In genomic region chr16:2904100-2904921, GRCh38 we compare ENCODE assay signal across 8 cellular contexts. TPM values are rescaled to one million over a fixed set of nuclear protein-coding genes. Genes with fewer than 3 reads are reported as not detected.
A peak's percentile ranks its signal among the peaks of the same experiment; 100 is the strongest.
DNase-seq lines count a peak whose midpoint lies in the region; ATAC-seq, FAIRE-seq and TF ChIP-seq lines count a peak whose summit lies in the region.

No MANE protein-coding gene starts in this region.

- BruUV-seq in A673 (replicated peaks; lab: Mats Ljungman, UMichigan) (no TSS peak), HepG2 (replicated peaks; lab: Mats Ljungman, UMichigan) (no TSS peak)

- peaks cover 6% of the 10 kb centered on the region for H3K4me1 ChIP-seq in A673 (ENCODE audit: insufficient read depth, low read length, poor library complexity, severe bottlenecking)
- peaks cover 29% of the 10 kb centered on the region for H3K4me1 ChIP-seq in HepG2 (ENCODE audit: insufficient read depth, low read length)

- no peaks in the 10 kb centered on the region; the same call in 1 of the 2 replicates for H4K20me1 ChIP-seq in HepG2 (ENCODE audit: insufficient read depth, low read length)

- peak overlapping the region; percentile 98 for H3K4me2 ChIP-seq in HepG2 (ENCODE audit: low read depth, low read length)

- DNase-seq in A673 (ENCODE audit: low spot score), result peak; percentile 84
- DNase-seq in NCI-H524 (lab: John Stamatoyannopoulos, UW), result peak; percentile 74 to 75
- peak; percentile 69 for DNase-seq in activated CD4-positive, alpha-beta T cell treated with anti-CD3 and anti-CD28 coated beads, Interleukin-2, amount 50 U/mL, for 1 hour
- DNase-seq in dedifferentiated amniotic fluid mesenchymal stem cell (ENCODE audit: extremely low spot score), result peak; percentile 80
- peak; percentile 73 for DNase-seq in HepG2 (ENCODE audit: low spot score)
- DNase-seq in stimulated activated CD4-positive, alpha-beta T cell treated with anti-CD3 and anti-CD28 coated beads, Interleukin-2, amount 100 ng/mL, for 48 hours, result peak; percentile 73 to 80

- H3K36me3 ChIP-seq in A673 (ENCODE audit: insufficient read depth, low read length, poor library complexity, severe bottlenecking) (no peaks in the 10 kb centered on the region), HepG2 (replicated peaks in 1 of 2; ENCODE audit: control insufficient read depth in 1 of 2, insufficient read depth in 2 of 2, low read length in 2 of 2) (no peaks in the 10 kb centered on the region)

- H3K79me2 ChIP-seq in HepG2 (ENCODE audit: insufficient read depth, low read length), result peaks cover 2% of the 10 kb centered on the region

- POLR2A ChIA-PET in A673 (lab: Charles Lee; ENCODE audit: low non-redundant PET), result no interaction called here
- POLR2A ChIA-PET in HepG2 (lab: Yijun Ruan, JAX), result interaction anchor here (2.0 to 3.5 kb wide), 2 partner anchors 21 kb away, joined by 19 to 96 read pairs; partner anchors contain the start of gene FLYWCH2

- intact Hi-C loops in A673 (cut with micrococcal nuclease; ENCODE audit: unreplicated experiment), result loop anchor here (2.0 kb wide), 1 partner anchor 22 kb away; the partner anchor contains the start of gene FLYWCH2
- intact Hi-C loops in HepG2 (cut with micrococcal nuclease; ENCODE audit: unreplicated experiment), result loop anchor here (2.0 kb wide), 2 partner anchors 22 to 30 kb away; partner anchors contain the start of gene FLYWCH2

- peak; percentile 44 for ATAC-seq in GM18517 (IDR thresholded peaks at IDR 0.05; ENCODE audit: unreplicated experiment)
- peak; percentile 49 for ATAC-seq in HG03175 (IDR thresholded peaks at IDR 0.05; ENCODE audit: unreplicated experiment)
- ATAC-seq in HepG2, result peak; percentile 73

- CTCF ChIA-PET in A673 (lab: Charles Lee), result no interaction called here
- CTCF ChIA-PET in HepG2 (lab: Yijun Ruan, JAX; ENCODE audit: low intra/inter-chr PET ratio, low total read pairs), result interaction anchor here (0.6 to 2.1 kb wide), 2 partner anchors 11 to 30 kb away, joined by 3 to 7 read pairs; no protein-coding TSS in a partner anchor

- peak overlapping the region; percentile 92 for H3K4me3 ChIP-seq in A673 (ENCODE audit: low read depth, low read length, poor library complexity, severe bottlenecking)
- peak overlapping the region; percentile 82 to 96 (median 95) for H3K4me3 ChIP-seq in HepG2 (replicated peaks in 1 of 3; ENCODE audit: insufficient read depth in 1 of 3, low read depth in 2 of 3, low read length in 3 of 3)

- H2AFZ ChIP-seq in HepG2 (ENCODE audit: low read length), result peak overlapping the region; percentile 97

- H3K27me3 ChIP-seq in A673 (replicated peaks; ENCODE audit: insufficient read depth, low read depth, low read length, poor library complexity), result no peaks in the 10 kb centered on the region
- H3K27me3 ChIP-seq in HepG2 (ENCODE audit: control insufficient read depth in 1 of 2, insufficient read depth in 2 of 2, low read length in 2 of 2), result no peaks in the 10 kb centered on the region; a peak in 1 of 5 replicates

- H3K9ac ChIP-seq in HepG2 (ENCODE audit: insufficient read depth, low read depth, low read length), result peak overlapping the region; percentile 91

- H3K27ac ChIP-seq in A673 (ENCODE audit: low read depth, low read length, poor library complexity, severe bottlenecking) (peak overlapping the region; percentile 84), HepG2 (ENCODE audit: extremely low read length, insufficient read depth, low read length) (peak overlapping the region; percentile 83)

- TF ChIP-seq CTCF in A673 (conservative IDR thresholded peaks at IDR 0.05; ENCODE audit: low read depth, low read length) (peak; percentile 96), HepG2 (CRISPR knock-in tag; IDR thresholded peaks at IDR 0.05) (peak; percentile 95)

- no peak for TF ChIP-seq EP300 in HepG2 (IDR thresholded peaks at IDR 0.05; ENCODE audit: low read depth in 2 of 2, low read length in 2 of 2)
- no peak for TF ChIP-seq EP300 in HepG2 (CRISPR knock-in tag; IDR thresholded peaks at IDR 0.05; ENCODE audit: borderline replicate concordance)

- TF ChIP-seq POLR2A in HepG2 (IDR thresholded peaks at IDR 0.05; ENCODE audit: insufficient read depth in 1 of 2, low read depth in 2 of 2, low read length in 2 of 2), result peak; percentile 53 to 60; a peak in 3 of 4 replicates

- under 1% methylated on average over 25 of the region's 62 CpGs for WGBS in HepG2 (ENCODE audit: low lambda C conversion rate)

- in situ Hi-C loops in HepG2 (cut with HindIII; ENCODE audit: extremely low pct_ligation_motif_present, low pct_unique_long_range_greater_than_20kb), result no loop called here

- H3K9me3 ChIP-seq in A673 (ENCODE audit: low read depth, low read length, poor library complexity, severe bottlenecking) (no peaks in the 10 kb centered on the region), HepG2 (ENCODE audit: low read length) (no peaks in the 10 kb centered on the region)

- FAIRE-seq in HepG2 (lab: Jason Lieb, UNC), result peak; percentile 56

- TF ChIP-seq RAD21 in HepG2 (CRISPR knock-in tag; IDR thresholded peaks at IDR 0.05), result peak; percentile 73; the same call in 1 of the 2 replicates

RNA-seq across cellular contexts. Expression of gene FLYWCH1, which starts 7.4 kb away (rescaled TPM):
- total RNA-seq in A673 (2021) (46.8 and 47.0 TPM in 2 replicates), HepG2 (2016; rRNA removed; fragmentation: Illumina TruSeq; extraction: Trizol) (9.9 and 12.4 TPM in 2 replicates)
- total RNA-seq in HepG2 (2016; cell fraction: cytosol; rRNA removed; fragmentation: Illumina TruSeq; extraction: Trizol; ENCODE audit: low read depth), result 2.1 and 2.4 TPM in 2 replicates
- total RNA-seq in HepG2 (2016; cell fraction: insoluble cytoplasmic fraction; rRNA removed; fragmentation: Illumina TruSeq; extraction: Trizol), result 7.4 and 12.0 TPM in 2 replicates
- 5.7 and 6.7 TPM in 2 replicates for total RNA-seq in HepG2 (2016; cell fraction: membrane; rRNA removed; fragmentation: Illumina TruSeq; extraction: Trizol)
- total RNA-seq in HepG2 (2016; cell fraction: nucleus; rRNA removed; fragmentation: Illumina TruSeq; extraction: Trizol), result 7.5 and 8.9 TPM in 2 replicates
- 7.3 and 11.3 TPM in 2 replicates for polyA plus RNA-seq in HepG2 (2011; rRNA removed)
- polyA plus RNA-seq in HepG2 (2011; cell fraction: cytosol; rRNA removed), result 7.4 and 13.0 TPM in 2 replicates
- 19.4 and 20.7 TPM in 2 replicates for polyA plus RNA-seq in HepG2 (2011; cell fraction: nucleus; rRNA removed)
- polyA plus RNA-seq in HepG2 (2012), result 4.8 and 9.8 TPM in 2 replicates
- 1.4 and 1.7 TPM in 2 replicates for polyA plus RNA-seq in HepG2 (2016; cell fraction: cytosol; fragmentation: Illumina TruSeq; extraction: Trizol; ENCODE audit: low read depth)
- 9.4 and 11.6 TPM in 2 replicates for polyA plus RNA-seq in HepG2 (2016; cell fraction: insoluble cytoplasmic fraction; fragmentation: Illumina TruSeq; extraction: Trizol; ENCODE audit: low read depth)
- polyA plus RNA-seq in HepG2 (2016; cell fraction: membrane; fragmentation: Illumina TruSeq; extraction: Trizol; ENCODE audit: low read depth), result 5.2 and 5.3 TPM in 2 replicates
- 18.2 and 22.5 TPM in 2 replicates for polyA plus RNA-seq in HepG2 (2016; cell fraction: nucleus; fragmentation: Illumina TruSeq; extraction: Trizol; ENCODE audit: insufficient read depth, low read depth)
- polyA minus RNA-seq in HepG2 (2011; rRNA and poly(A)+ RNA removed; ENCODE audit: low replicate concordance), result 19.9 and 35.0 TPM in 2 replicates
- 6.9 and 10.6 TPM in 2 replicates for polyA minus RNA-seq in HepG2 (2011; cell fraction: cytosol; rRNA and poly(A)+ RNA removed)
- polyA minus RNA-seq in HepG2 (2011; cell fraction: nucleus; rRNA and poly(A)+ RNA removed), result 6.5 and 7.6 TPM in 2 replicates

RNA-seq across cellular contexts. Expression of gene FLYWCH2, which starts 21.3 kb away (rescaled TPM):
- total RNA-seq in A673 (2021) (23.9 and 28.5 TPM in 2 replicates), HepG2 (2016; rRNA removed; fragmentation: Illumina TruSeq; extraction: Trizol) (19.8 and 20.2 TPM in 2 replicates)
- total RNA-seq in HepG2 (2016; cell fraction: cytosol; rRNA removed; fragmentation: Illumina TruSeq; extraction: Trizol; ENCODE audit: low read depth), result 13.2 and 27.5 TPM in 2 replicates
- 17.6 and 22.1 TPM in 2 replicates for total RNA-seq in HepG2 (2016; cell fraction: insoluble cytoplasmic fraction; rRNA removed; fragmentation: Illumina TruSeq; extraction: Trizol)
- total RNA-seq in HepG2 (2016; cell fraction: membrane; rRNA removed; fragmentation: Illumina TruSeq; extraction: Trizol), result 15.1 and 28.9 TPM in 2 replicates
- 7.3 and 8.3 TPM in 2 replicates for total RNA-seq in HepG2 (2016; cell fraction: nucleus; rRNA removed; fragmentation: Illumina TruSeq; extraction: Trizol)
- polyA plus RNA-seq in HepG2 (2011; rRNA removed), result 16.9 and 17.3 TPM in 2 replicates
- polyA plus RNA-seq in HepG2 (2011; cell fraction: cytosol; rRNA removed), result 20.3 and 34.0 TPM in 2 replicates
- 18.3 and 20.0 TPM in 2 replicates for polyA plus RNA-seq in HepG2 (2011; cell fraction: nucleus; rRNA removed)
- polyA plus RNA-seq in HepG2 (2012), result 10.2 and 14.8 TPM in 2 replicates
- 15.2 and 26.7 TPM in 2 replicates for polyA plus RNA-seq in HepG2 (2016; cell fraction: cytosol; fragmentation: Illumina TruSeq; extraction: Trizol; ENCODE audit: low read depth)
- polyA plus RNA-seq in HepG2 (2016; cell fraction: insoluble cytoplasmic fraction; fragmentation: Illumina TruSeq; extraction: Trizol; ENCODE audit: low read depth), result 21.6 and 24.2 TPM in 2 replicates
- 15.5 and 29.2 TPM in 2 replicates for polyA plus RNA-seq in HepG2 (2016; cell fraction: membrane; fragmentation: Illumina TruSeq; extraction: Trizol; ENCODE audit: low read depth)
- polyA plus RNA-seq in HepG2 (2016; cell fraction: nucleus; fragmentation: Illumina TruSeq; extraction: Trizol; ENCODE audit: insufficient read depth, low read depth), result 16.2 and 16.3 TPM in 2 replicates
- polyA minus RNA-seq in HepG2 (2011; rRNA and poly(A)+ RNA removed; ENCODE audit: low replicate concordance), result 9.8 and 35.9 TPM in 2 replicates
- 10.9 and 11.7 TPM in 2 replicates for polyA minus RNA-seq in HepG2 (2011; cell fraction: cytosol; rRNA and poly(A)+ RNA removed)
- polyA minus RNA-seq in HepG2 (2011; cell fraction: nucleus; rRNA and poly(A)+ RNA removed), result 4.0 and 4.9 TPM in 2 replicates

RNA-seq across cellular contexts. Expression of gene PRSS22, which starts 46.3 kb away (rescaled TPM):
- not detected in 2 replicates for total RNA-seq in A673 (2021)
- 0.24 TPM in 1 of 2 replicates, not detected in the other for total RNA-seq in HepG2 (2016; rRNA removed; fragmentation: Illumina TruSeq; extraction: Trizol)
- not detected in 2 replicates for total RNA-seq in HepG2 (2016; cell fraction: cytosol; rRNA removed; fragmentation: Illumina TruSeq; extraction: Trizol; ENCODE audit: low read depth)
- total RNA-seq in HepG2 (2016; cell fraction: insoluble cytoplasmic fraction; rRNA removed; fragmentation: Illumina TruSeq; extraction: Trizol), result 0.15 TPM in 1 of 2 replicates, not detected in the other
- not detected in 2 replicates for total RNA-seq in HepG2 (2016; cell fraction: membrane; rRNA removed; fragmentation: Illumina TruSeq; extraction: Trizol)
- total RNA-seq in HepG2 (2016; cell fraction: nucleus; rRNA removed; fragmentation: Illumina TruSeq; extraction: Trizol), result not detected in 2 replicates
- polyA plus RNA-seq in HepG2 (2011; rRNA removed), result 0.24 and 0.32 TPM in 2 replicates
- polyA plus RNA-seq in HepG2 (2011; cell fraction: cytosol; rRNA removed), result 0.26 and 0.27 TPM in 2 replicates
- 0.87 and 0.88 TPM in 2 replicates for polyA plus RNA-seq in HepG2 (2011; cell fraction: nucleus; rRNA removed)
- polyA plus RNA-seq in HepG2 (2012), result not detected in 2 replicates
- polyA plus RNA-seq in HepG2 (2016; cell fraction: cytosol; fragmentation: Illumina TruSeq; extraction: Trizol; ENCODE audit: low read depth), result not detected in 2 replicates
- not detected in 2 replicates for polyA plus RNA-seq in HepG2 (2016; cell fraction: insoluble cytoplasmic fraction; fragmentation: Illumina TruSeq; extraction: Trizol; ENCODE audit: low read depth)
- not detected in 2 replicates for polyA plus RNA-seq in HepG2 (2016; cell fraction: membrane; fragmentation: Illumina TruSeq; extraction: Trizol; ENCODE audit: low read depth)
- polyA plus RNA-seq in HepG2 (2016; cell fraction: nucleus; fragmentation: Illumina TruSeq; extraction: Trizol; ENCODE audit: insufficient read depth, low read depth), result 0.57 TPM in 1 of 2 replicates, not detected in the other
- polyA minus RNA-seq in HepG2 (2011; rRNA and poly(A)+ RNA removed; ENCODE audit: low replicate concordance), result 0.42 and 1.0 TPM in 2 replicates
- not detected in 2 replicates for polyA minus RNA-seq in HepG2 (2011; cell fraction: cytosol; rRNA and poly(A)+ RNA removed)
- polyA minus RNA-seq in HepG2 (2011; cell fraction: nucleus; rRNA and poly(A)+ RNA removed), result not detected in 2 replicates

RNA-seq across cellular contexts. Expression of gene KREMEN2, which starts 59.8 kb away (rescaled TPM):
- 0.49 and 1.6 TPM in 2 replicates for total RNA-seq in A673 (2021)
- total RNA-seq in HepG2 (2016; rRNA removed; fragmentation: Illumina TruSeq; extraction: Trizol), result 0.51 and 1.2 TPM in 2 replicates
- not detected in 2 replicates for total RNA-seq in HepG2 (2016; cell fraction: cytosol; rRNA removed; fragmentation: Illumina TruSeq; extraction: Trizol; ENCODE audit: low read depth)
- 0.37 and 1.4 TPM in 2 replicates for total RNA-seq in HepG2 (2016; cell fraction: insoluble cytoplasmic fraction; rRNA removed; fragmentation: Illumina TruSeq; extraction: Trizol)
- total RNA-seq in HepG2 (2016; cell fraction: membrane; rRNA removed; fragmentation: Illumina TruSeq; extraction: Trizol), result 0.25 and 0.31 TPM in 2 replicates
- 0.84 and 0.88 TPM in 2 replicates for total RNA-seq in HepG2 (2016; cell fraction: nucleus; rRNA removed; fragmentation: Illumina TruSeq; extraction: Trizol)
- polyA plus RNA-seq in HepG2 (2011; rRNA removed), result 0.48 and 1.0 TPM in 2 replicates
- polyA plus RNA-seq in HepG2 (2011; cell fraction: cytosol; rRNA removed), result 0.50 and 1.1 TPM in 2 replicates
- polyA plus RNA-seq in HepG2 (2011; cell fraction: nucleus; rRNA removed), result 2.7 and 4.2 TPM in 2 replicates
- polyA plus RNA-seq in HepG2 (2012), result 0.37 and 0.42 TPM in 2 replicates
- 0.07 and 0.14 TPM in 2 replicates for polyA plus RNA-seq in HepG2 (2016; cell fraction: cytosol; fragmentation: Illumina TruSeq; extraction: Trizol; ENCODE audit: low read depth)
- polyA plus RNA-seq in HepG2 (2016; cell fraction: insoluble cytoplasmic fraction; fragmentation: Illumina TruSeq; extraction: Trizol; ENCODE audit: low read depth), result 0.38 and 0.40 TPM in 2 replicates
- polyA plus RNA-seq in HepG2 (2016; cell fraction: membrane; fragmentation: Illumina TruSeq; extraction: Trizol; ENCODE audit: low read depth), result 0.12 and 0.13 TPM in 2 replicates
- polyA plus RNA-seq in HepG2 (2016; cell fraction: nucleus; fragmentation: Illumina TruSeq; extraction: Trizol; ENCODE audit: insufficient read depth, low read depth), result 0.93 and 1.5 TPM in 2 replicates
- 0.33 and 0.68 TPM in 2 replicates for polyA minus RNA-seq in HepG2 (2011; rRNA and poly(A)+ RNA removed; ENCODE audit: low replicate concordance)
- 0.49 and 0.62 TPM in 2 replicates for polyA minus RNA-seq in HepG2 (2011; cell fraction: cytosol; rRNA and poly(A)+ RNA removed)
- not detected in 2 replicates for polyA minus RNA-seq in HepG2 (2011; cell fraction: nucleus; rRNA and poly(A)+ RNA removed)

Comparison
In these comparisons a context has a peak if more than half of its experiments do, and no peak if none do; other contexts are left out.
1. Peak in every context shown above with its lines: DNase-seq, ATAC-seq, H3K4me3 ChIP-seq and H3K27ac ChIP-seq.